ENCODE assay signal across 9 cellular contexts in genomic region chr12:67449591-67450052, GRCh38.
DNase-seq lines count a peak whose midpoint lies in the region; ATAC-seq and TF ChIP-seq lines count a peak whose summit lies in the region.
"Had no signal": no experiment of that assay in that cellular context is flagged by ENCODE, and none has a peak within 500 bp of the region (broad histone marks: within the 10 kb centered on the region; RNA-seq: fewer than 3 reads in every experiment).

No MANE protein-coding gene starts in this region.

- H3K36me3 ChIP-seq in DOHH2 (ENCODE audit: control insufficient read depth, low read length): no peaks in the 10 kb centered on the region
- H3K36me3 ChIP-seq in prostate gland: no peaks in the 10 kb centered on the region
- no peaks in the 10 kb centered on the region for H3K36me3 ChIP-seq in ascending aorta

- peak overlapping the region; percentile 44 for H3K4me2 ChIP-seq in DOHH2 (ENCODE audit: low read length)

- 91% methylated on average over 6 of the region's 6 CpGs for WGBS in prostate gland

- H3K4me1 ChIP-seq in DOHH2 (ENCODE audit: control insufficient read depth, low read length) (peaks cover 24% of the 10 kb centered on the region), prostate gland (replicated peaks) (no peaks in the 10 kb centered on the region), ascending aorta (no peaks in the 10 kb centered on the region)

- no peaks in the 10 kb centered on the region for H3K79me2 ChIP-seq in DOHH2 (ENCODE audit: control insufficient read depth, low read length)

- intact Hi-C loops in prostate gland (cut with DNase I) (no loop called here), left colon (cut with DNase I, micrococcal nuclease) (loop anchor here in 1 of 2 donors (10.0 kb wide), 2 partner anchors 195 to 495 kb away; partner anchors contain the start of gene DYRK2), ascending aorta (cut with DNase I) (no loop called here)

- TF ChIP-seq POLR2A in prostate gland (IDR thresholded peaks at IDR 0.05): no peak

- peak; percentile 55 for ATAC-seq in GM19438 (IDR thresholded peaks at IDR 0.05; ENCODE audit: low read depth, unreplicated experiment)
- peak; percentile 66 for ATAC-seq in HG03103 (IDR thresholded peaks at IDR 0.05; ENCODE audit: low read depth, unreplicated experiment)
- ATAC-seq in left colon: no peak

- H4K20me1 ChIP-seq in DOHH2 (ENCODE audit: control insufficient read depth, insufficient read depth, low read depth, low read length): no peaks in the 10 kb centered on the region

- H3K27me3 ChIP-seq in DOHH2 (ENCODE audit: control insufficient read depth, low read length): no peaks in the 10 kb centered on the region
- no peaks in the 10 kb centered on the region for H3K27me3 ChIP-seq in prostate gland (replicated peaks; ENCODE audit: insufficient read depth)
- no peaks in the 10 kb centered on the region for H3K27me3 ChIP-seq in ascending aorta

- H3K4me3 ChIP-seq in DOHH2 (ENCODE audit: low read length) (peak overlapping the region; percentile 18; the same call in 1 of the 2 replicates), prostate gland (no peak overlapping the region), ascending aorta (no peak overlapping the region)

- no peaks in the 10 kb centered on the region for H3F3A ChIP-seq in DOHH2 (ENCODE audit: control insufficient read depth, insufficient read depth)

- no peak for TF ChIP-seq CTCF in DOHH2 (IDR thresholded peaks at IDR 0.05; ENCODE audit: low read depth, low read length, poor library complexity, severe bottlenecking)
- TF ChIP-seq CTCF in prostate gland (IDR thresholded peaks at IDR 0.05): no peak
- TF ChIP-seq CTCF in ascending aorta (IDR thresholded peaks at IDR 0.05): no peak

- DNase-seq in activated T-cell treated with anti-CD3 and anti-CD28 coated beads, Interleukin-2, amount 50 U/mL, for 48 hours: peak; percentile 36 to 48
- DNase-seq in NCI-H146 (lab: John Stamatoyannopoulos, UW): no peak
- DNase-seq in prostate gland (ENCODE audit: low spot score): no peak
- DNase-seq in left colon: no peak
- DNase-seq in ascending aorta (ENCODE audit: low spot score in 2 of 2): no peak

- no peaks in the 10 kb centered on the region for H3K9me2 ChIP-seq in DOHH2 (replicated peaks; ENCODE audit: control insufficient read depth, low read length)

- H3K9me3 ChIP-seq in DOHH2 (ENCODE audit: control insufficient read depth, insufficient read depth, low read length) (no peaks in the 10 kb centered on the region; the same call in 1 of the 2 replicates), prostate gland (no peaks in the 10 kb centered on the region), ascending aorta (no peaks in the 10 kb centered on the region)

- H3K27ac ChIP-seq in DOHH2 (ENCODE audit: low read depth, low read length) (no peak overlapping the region), prostate gland (no peak overlapping the region), ascending aorta (no peak overlapping the region)
- H3K27ac ChIP-seq: VCaP had no signal

Comparison
In these comparisons a context has a peak if more than half of its experiments do, and no peak if none do; other contexts are left out.
1. DNase-seq: peak in activated T-cell treated with anti-CD3 and anti-CD28 coated beads, Interleukin-2, amount 50 U/mL, for 48 hours (2 of 2); none in NCI-H146 (single experiment), prostate gland (single experiment), left colon (0 of 2) and ascending aorta (0 of 2).